Comparison of ENCODE assay signal across 9 cellular contexts in genomic region chr6:17281100-17281496, GRCh38. TPM values are rescaled to one million over a fixed set of nuclear protein-coding genes. Genes with fewer than 3 reads are reported as not detected.
DNase-seq lines count a peak whose midpoint lies in the region; ATAC-seq, FAIRE-seq and TF ChIP-seq lines count a peak whose summit lies in the region.
"Had no signal": no experiment of that assay in that cellular context is flagged by ENCODE, and none has a peak within 500 bp of the region (broad histone marks: within the 10 kb centered on the region; RNA-seq: fewer than 3 reads in every experiment).

Gene RBM24 (plus strand): TSS chr6:17281361. CDS start chr6:17281582, 221 bp downstream.

- no peaks in the 10 kb centered on the region for H3K79me1 ChIP-seq in H9 (ENCODE audit: insufficient read depth, low read depth, low read length, poor library complexity, severe bottlenecking)

- CTCF ChIA-PET in A549 (lab: Yijun Ruan, JAX) = interaction anchor here (0.6 to 2.5 kb wide), 8 partner anchors 22 to 303 kb away, joined by 3 to 14 read pairs (median 3); no protein-coding TSS in a partner anchor
- CTCF ChIA-PET in SK-N-SH (lab: Yijun Ruan, JAX) = interaction anchor here (0.8 to 1.6 kb wide), 4 partner anchors 17 to 303 kb away, joined by 3 to 6 read pairs (median 3); no protein-coding TSS in a partner anchor

- H3K4me3 ChIP-seq in A549 = peak within 1 kb of the TSS; percentile 90
- peak within 1 kb of the TSS; percentile 57 to 77 for H3K4me3 ChIP-seq in SK-N-SH (ENCODE audit: low read depth in 2 of 2, low read length in 1 of 2)
- H3K4me3 ChIP-seq: GM12878 had no signal

- TF ChIP-seq CTCF in A549 (IDR thresholded peaks at IDR 0.05) = peak; percentile 21; the same call in 2 of the 3 replicates
- peak; percentile 31; the same call in 2 of the 3 replicates for TF ChIP-seq CTCF in H9 (conservative IDR thresholded peaks at IDR 0.05)
- TF ChIP-seq CTCF in SK-N-SH (IDR thresholded peaks at IDR 0.05) = peak; percentile 41

- H2BK120ac ChIP-seq in H9 (ENCODE audit: low read depth, low read length, poor library complexity, severe bottlenecking) = no peak within 1 kb of the TSS

- H3K27ac ChIP-seq in A549 (peak within 1 kb of the TSS; percentile 84 to 99), H9 (ENCODE audit: insufficient read length, low read depth, low read length) (no peak within 1 kb of the TSS), SK-N-SH (ENCODE audit: low read depth in 2 of 2, low read length in 1 of 2) (no peak within 1 kb of the TSS), cingulate gyrus (ENCODE audit: low read depth, low read length) (peak within 1 kb of the TSS; percentile 72)

- H3K18ac ChIP-seq in H9 (ENCODE audit: insufficient read length, low read depth, low read length) = peak within 1 kb of the TSS; percentile 28

- DNase-seq in A549 (ENCODE audit: low read depth in 1 of 2, low spot score in 1 of 2) (peak in 1 of 2 experiments; percentile 82), H9 (peak; percentile 65), SK-N-SH (peak; percentile 78), kidney tubule cell (ENCODE audit: low spot score) (peak; percentile 59)
- DNase-seq in stimulated activated CD4-positive, alpha-beta T cell treated with anti-CD3 and anti-CD28 coated beads, Interleukin-12 subunit alpha, Interleukin-12 subunit beta, amount 100 ng/mL, for 4 hours = peak; percentile 16

- no peak within 1 kb of the TSS for H2AK5ac ChIP-seq in H9 (ENCODE audit: insufficient read length, low read length)

- TF ChIP-seq POLR2A in A549 (IDR thresholded peaks at IDR 0.05; ENCODE audit: low read length) = no peak

- H3K23ac ChIP-seq in H9 (ENCODE audit: insufficient read length, low read depth, low read length) = no peak within 1 kb of the TSS

- H3K27me3 ChIP-seq in H9 (ENCODE audit: insufficient read depth, low read length) = peaks cover 35% of the 10 kb centered on the region
- H3K27me3 ChIP-seq in SK-N-SH (ENCODE audit: insufficient read depth) = no peaks in the 10 kb centered on the region

- no peak within 1 kb of the TSS; the same call in 1 of the 2 replicates for H3K4ac ChIP-seq in H9 (ENCODE audit: low read depth, low read length)

- H3K36me3 Mint-ChIP-seq in H9 (ENCODE audit: insufficient read depth in 1 of 3, low read depth in 3 of 3) = peaks cover 0 to 3% (median 0%) of the 10 kb centered on the region in 3 experiments; a peak in 3 of 7 replicates

- TF ChIP-seq RAD21 in A549 (conservative IDR thresholded peaks at IDR 0.05 in 1 of 2, IDR thresholded peaks at IDR 0.05 in 1 of 2) (peak; percentile 40 to 43), SK-N-SH (IDR thresholded peaks at IDR 0.05; ENCODE audit: low read length) (peak; percentile 26)

- H3K4me1 ChIP-seq in A549 (peaks cover 41% of the 10 kb centered on the region), H9 (ENCODE audit: insufficient read depth, low read length) (no peaks in the 10 kb centered on the region; the same call in 1 of the 2 replicates), SK-N-SH (ENCODE audit: control insufficient read depth in 1 of 2, insufficient read depth in 2 of 2, low read depth in 1 of 2, low read length in 1 of 2) (peaks cover 6 to 10% of the 10 kb centered on the region in 2 experiments; a peak in 2 of 4 replicates)

- H3K56ac ChIP-seq in H9 (ENCODE audit: insufficient read length, low read depth, low read length) = no peak within 1 kb of the TSS

- peaks cover 91% of the 10 kb centered on the region for H3K27me3 Mint-ChIP-seq in H9 (ENCODE audit: low read depth)

- no peak within 1 kb of the TSS for H2BK20ac ChIP-seq in H9 (ENCODE audit: low read depth, low read length, poor library complexity, severe bottlenecking)

- TF ChIP-seq EP300 in A549 (IDR thresholded peaks at IDR 0.05) = no peak
- TF ChIP-seq EP300 in SK-N-SH (IDR thresholded peaks at IDR 0.05; ENCODE audit: borderline replicate concordance in 1 of 2, low read depth in 1 of 2, low read length in 1 of 2) = no peak

- no peak within 1 kb of the TSS for H4K5ac ChIP-seq in H9 (ENCODE audit: insufficient read length, low read depth, low read length)

- no peak within 1 kb of the TSS for H4K91ac ChIP-seq in H9 (ENCODE audit: insufficient read length, low read depth, low read length)

- no peaks in the 10 kb centered on the region for H3K9me3 ChIP-seq in A549
- H3K9me3 ChIP-seq in H9 (ENCODE audit: control insufficient read depth, low read depth, low read length) = no peaks in the 10 kb centered on the region
- H3K9me3 ChIP-seq in SK-N-SH = no peaks in the 10 kb centered on the region

- H3K23me2 ChIP-seq in H9 (ENCODE audit: insufficient read length, low read depth, low read length, poor library complexity, severe bottlenecking) = peaks cover 13% of the 10 kb centered on the region

- H3K14ac ChIP-seq in H9 (ENCODE audit: insufficient read depth, low read length) = peak within 1 kb of the TSS; percentile 65; the same call in 1 of the 2 replicates

- no peaks in the 10 kb centered on the region for H3K36me3 ChIP-seq in SK-N-SH (replicated peaks in 1 of 2; ENCODE audit: control insufficient read depth in 1 of 2, insufficient read depth in 2 of 2, low read length in 1 of 2)

- peak within 1 kb of the TSS; percentile 89 for H3K4me2 ChIP-seq in A549
- peak within 1 kb of the TSS; percentile 82 for H3K4me2 ChIP-seq in H9 (ENCODE audit: insufficient read depth, insufficient read length, low read length)
- H3K4me2 ChIP-seq in SK-N-SH = peak within 1 kb of the TSS; percentile 93

- H3K79me2 ChIP-seq in H9 (ENCODE audit: insufficient read depth, low read length) (no peaks in the 10 kb centered on the region), SK-N-SH (ENCODE audit: insufficient read depth) (no peaks in the 10 kb centered on the region)

- no peak for FAIRE-seq in A549 (lab: Jason Lieb, UNC)
- FAIRE-seq: GM12878 had no signal

- no peak within 1 kb of the TSS for H3K9ac ChIP-seq in H9 (ENCODE audit: extremely low read depth, insufficient read length, low read length)
- peak within 1 kb of the TSS; percentile 62 for H3K9ac ChIP-seq in SK-N-SH

- H3K27ac Mint-ChIP-seq in H9 = no peak within 1 kb of the TSS; a peak in 1 of 7 replicates

- peaks cover 13 to 31% of the 10 kb centered on the region in 2 experiments for H3K4me1 Mint-ChIP-seq in H9

- H3T11ph ChIP-seq in H9 (ENCODE audit: low read length) = no peak within 1 kb of the TSS

- H4K20me1 ChIP-seq in H9 (ENCODE audit: control insufficient read depth, insufficient read depth, insufficient read length) (no peaks in the 10 kb centered on the region), SK-N-SH (ENCODE audit: insufficient read depth) (no peaks in the 10 kb centered on the region)

- no peaks in the 10 kb centered on the region for H3K9me2 ChIP-seq in SK-N-SH

- ATAC-seq in A549 (peak; percentile 63 to 78), HG03025 (IDR thresholded peaks at IDR 0.05; ENCODE audit: low FRiP score, unreplicated experiment) (no peak), GM18867 (IDR thresholded peaks at IDR 0.05; ENCODE audit: unreplicated experiment) (no peak)
- ATAC-seq: GM12878 had no signal

- H3F3A ChIP-seq in SK-N-SH (replicated peaks; ENCODE audit: insufficient read depth) = peaks cover 6% of the 10 kb centered on the region

- no peak within 1 kb of the TSS for H2BK12ac ChIP-seq in H9 (ENCODE audit: insufficient read length, low read depth, low read length)

- POLR2A ChIA-PET in A549 (lab: Yijun Ruan, JAX) (interaction anchor here (0.6 to 1.5 kb wide), 3 partner anchors 113 to 299 kb away, joined by 3 to 7 read pairs (median 5); partner anchors contain the start of gene CAP2), SK-N-SH (lab: Yijun Ruan, JAX) (no interaction called here)

- peak within 1 kb of the TSS; percentile 75 to 94 for H3K4me3 Mint-ChIP-seq in H9

- WGBS in A549 (ENCODE audit: missing lambda C conversion rate) = 2% methylated on average over 9 of the region's 46 CpGs
- WGBS in H9 (ENCODE audit: extremely low coverage, insufficient read length, low lambda C conversion rate) = no CpG with 5 or more reads among the region's 46 CpGs
- WGBS in SK-N-SH (ENCODE audit: low lambda C conversion rate) = under 1% methylated on average over 30 of the region's 46 CpGs

- H4K8ac ChIP-seq in H9 (replicated peaks; ENCODE audit: insufficient read length, low read depth, low read length) = no peak within 1 kb of the TSS

- H3K9me3 Mint-ChIP-seq in H9 = no peaks in the 10 kb centered on the region

- no peak within 1 kb of the TSS for H2BK5ac ChIP-seq in H9 (ENCODE audit: insufficient read length, low read length)

- H2BK15ac ChIP-seq in H9 (ENCODE audit: low read depth, low read length) = no peak within 1 kb of the TSS

- peak within 1 kb of the TSS; percentile 86 for H2AFZ ChIP-seq in H9 (ENCODE audit: low read length)
- peak within 1 kb of the TSS; percentile 97 for H2AFZ ChIP-seq in SK-N-SH (ENCODE audit: low read depth)

TF ChIP-seq in A549, 52 proteins besides CTCF, POLR2A, EP300 and RAD21 (continues in another document):
- TF ChIP-seq SMC3 (IDR thresholded peaks at IDR 0.05) = peak; percentile 29; the same call in 2 of the 3 replicates

TF ChIP-seq in SK-N-SH, 30 proteins besides CTCF, POLR2A, EP300 and RAD21 (continues in another document):
- TF ChIP-seq ZBTB33 (IDR thresholded peaks at IDR 0.05; ENCODE audit: borderline replicate concordance, low read depth) (no peak), NFIC (IDR thresholded peaks at IDR 0.05; ENCODE audit: borderline replicate concordance) (no peak)

RNA-seq across cellular contexts. Expression of gene RBM24, which starts in this region (rescaled TPM):
- 21.5 and 27.5 TPM in 2 replicates for polyA plus RNA-seq in A549 (2011; rRNA removed)
- 29.6 and 44.3 TPM in 2 replicates for polyA plus RNA-seq in A549 (2012; cell fraction: cytosol; rRNA removed)
- 38.0 and 63.0 TPM in 2 replicates for polyA plus RNA-seq in A549 (2012; cell fraction: nucleus; rRNA removed)
- polyA plus RNA-seq in A549 (2017; fragmentation: RNase III; extraction: RNeasy Plus Mini Kit Qiagen cat#74134 plus additional on column Dnase treatment) = 13.5 to 13.9 TPM (median 13.7 TPM) in 3 replicates
- polyA minus RNA-seq in A549 (2011; rRNA and poly(A)+ RNA removed) = 41.1 and 45.7 TPM in 2 replicates
- total RNA-seq in H9 (2021) = 0.48 and 0.55 TPM in 2 replicates
- 0.19 and 0.20 TPM in 2 replicates for polyA plus RNA-seq in SK-N-SH (2012; rRNA removed)
- polyA plus RNA-seq in SK-N-SH (2012; cell fraction: cytosol; rRNA removed) = 0.08 and 0.10 TPM in 2 replicates
- polyA plus RNA-seq in SK-N-SH (2012; cell fraction: nucleus; rRNA removed) = 0.19 and 0.31 TPM in 2 replicates

Comparison
In these comparisons a context has a peak if more than half of its experiments do, and no peak if none do; other contexts are left out.
1. RNA of gene RBM24 (polyA plus RNA-seq): 13.5 to 63.0 TPM in A549; 0.08 to 0.31 TPM in SK-N-SH; every median in the first group is over 10 times any median in the second.
2. Peak in DNase-seq and H3K4me2 ChIP-seq in H9; RNA of the gene not detected or under 1 TPM.
3. Peak in DNase-seq, H3K4me3 ChIP-seq, H3K9ac ChIP-seq and H3K4me2 ChIP-seq in SK-N-SH; RNA of the gene not detected or under 1 TPM.
4. ATAC-seq: peak in A549 (2 of 2); none in HG03025 (single experiment) and GM18867 (single experiment).
5. H3K27ac ChIP-seq: peak in A549 (2 of 2) and cingulate gyrus (single experiment); none in H9 (single experiment) and SK-N-SH (0 of 2).
6. Of the 12 proteins assayed by ChIP-seq in both A549 and SK-N-SH: peak only in A549: SMC3; only in SK-N-SH: none; in both: CTCF and RAD21; in neither: 9.
7. Peak in every context shown above with its lines, with median percentiles within 50 percentile points of each other: H3K4me2 ChIP-seq and CTCF ChIP-seq.